Comparison of ENCODE assay signal across 1 cellular context in genomic region chr5:66207800-66208561, GRCh38.
TF ChIP-seq lines count a peak whose summit lies in the region.

No MANE protein-coding gene starts in this region.

TF ChIP-seq in HepG2, 621 proteins besides CTCF, POLR2A, EP300 and RAD21:
- TF ChIP-seq ZNF274 (CRISPR knock-in tag; IDR thresholded peaks at IDR 0.05) (no peak), ZNF263 (CRISPR knock-in tag; IDR thresholded peaks at IDR 0.05) (peak; percentile 41; the same call in 1 of the 2 replicates)
